11 cellular contexts compared by ENCODE assay signal in genomic region chr7:2759736-2760097, GRCh38.
A peak's percentile ranks its signal among the peaks of the same experiment; 100 is the strongest.
DNase-seq lines count a peak whose midpoint lies in the region; ATAC-seq and TF ChIP-seq lines count a peak whose summit lies in the region.
"Had no signal": no experiment of that assay in that cellular context is flagged by ENCODE, and none has a peak within 500 bp of the region (broad histone marks: within the 10 kb centered on the region; RNA-seq: fewer than 3 reads in every experiment).

No MANE protein-coding gene starts in this region.

- POLR2A ChIA-PET in activated CD4-positive, alpha-beta T cell treated with anti-CD3 and anti-CD28 coated beads for 36 hours (lab: Charles Lee): no interaction called here

- DNase-seq in activated CD4-positive, alpha-beta T cell treated with anti-CD3 and anti-CD28 coated beads for 36 hours: no peak
- DNase-seq in activated CD4-positive, alpha-beta T cell treated with anti-CD3 and anti-CD28 coated beads, Interleukin-2, amount 50 U/mL, for 4 hours: no peak
- DNase-seq in lower lobe of right lung: no peak
- no peak for DNase-seq in thoracic aorta (ENCODE audit: low spot score)
- no peak for DNase-seq in activated naive CD4-positive, alpha-beta T cell treated with anti-CD3 and anti-CD28 coated beads, Interleukin-2, amount 50 U/mL, for 16 hours
- DNase-seq in cerebellar nuclear complex (lab: John Stamatoyannopoulos, UW): no peak
- DNase-seq: stimulated activated CD4-positive, alpha-beta T cell treated with anti-CD3 and anti-CD28 coated beads, Interleukin-4, amount 100 ng/mL, for 1 hour had no signal

- H3K36me3 ChIP-seq in lower lobe of right lung (no peaks in the 10 kb centered on the region), thoracic aorta (no peaks in the 10 kb centered on the region)

- H3K36me3 Mint-ChIP-seq in activated CD4-positive, alpha-beta T cell treated with anti-CD3 and anti-CD28 coated beads for 36 hours (ENCODE audit: low read depth): peaks cover 16% of the 10 kb centered on the region

- H3K9me3 Mint-ChIP-seq in activated CD4-positive, alpha-beta T cell treated with anti-CD3 and anti-CD28 coated beads for 36 hours (ENCODE audit: low read depth): peaks cover 2% of the 10 kb centered on the region
- H3K9me3 Mint-ChIP-seq: activated naive CD4-positive, alpha-beta T cell treated with anti-CD3 and anti-CD28 coated beads, Interleukin-2, amount 50 U/mL, for 24 hours had no signal

- ATAC-seq in activated CD4-positive, alpha-beta T cell treated with anti-CD3 and anti-CD28 coated beads for 36 hours: no peak
- ATAC-seq in lower lobe of right lung (no peak), thoracic aorta (ENCODE audit: insufficient number of reproducible peaks, low FRiP score, low read depth) (no peak), HG02840 (IDR thresholded peaks at IDR 0.05; ENCODE audit: low FRiP score, unreplicated experiment) (no peak)

- no peak overlapping the region for H3K4me3 ChIP-seq in lower lobe of right lung
- H3K4me3 ChIP-seq in thoracic aorta: peak overlapping the region; percentile 58
- H3K4me3 ChIP-seq: SJSA1 had no signal

- H3K4me3 Mint-ChIP-seq in activated CD4-positive, alpha-beta T cell treated with anti-CD3 and anti-CD28 coated beads for 36 hours: no peak overlapping the region
- H3K4me3 Mint-ChIP-seq: activated naive CD4-positive, alpha-beta T cell treated with anti-CD3 and anti-CD28 coated beads, Interleukin-2, amount 50 U/mL, for 24 hours had no signal

- H3K27me3 ChIP-seq in lower lobe of right lung (ENCODE audit: low read depth): no peaks in the 10 kb centered on the region
- no peaks in the 10 kb centered on the region for H3K27me3 ChIP-seq in thoracic aorta (replicated peaks; ENCODE audit: insufficient read depth)
- H3K27me3 ChIP-seq: SJSA1 had no signal

- H3K9me3 ChIP-seq in lower lobe of right lung (no peaks in the 10 kb centered on the region), thoracic aorta (no peaks in the 10 kb centered on the region)
- H3K9me3 ChIP-seq: SJSA1 had no signal

- no peaks in the 10 kb centered on the region for H3K27me3 Mint-ChIP-seq in activated CD4-positive, alpha-beta T cell treated with anti-CD3 and anti-CD28 coated beads for 36 hours
- H3K27me3 Mint-ChIP-seq: activated naive CD4-positive, alpha-beta T cell treated with anti-CD3 and anti-CD28 coated beads, Interleukin-2, amount 50 U/mL, for 24 hours had no signal

- CTCF ChIA-PET in activated CD4-positive, alpha-beta T cell treated with anti-CD3 and anti-CD28 coated beads for 36 hours (lab: Charles Lee): interaction anchor here (1.0 to 3.1 kb wide), 2 partner anchors 22 to 88 kb away, joined by 4 to 15 read pairs; no protein-coding TSS in a partner anchor

- H3K4me1 ChIP-seq in lower lobe of right lung (peaks cover 66% of the 10 kb centered on the region), thoracic aorta (ENCODE audit: control insufficient read depth in 1 of 2, low read depth in 2 of 2) (peaks cover 29 to 61% of the 10 kb centered on the region in 2 donors)

- no peak for TF ChIP-seq CTCF in lower lobe of right lung (IDR thresholded peaks at IDR 0.05)
- no peak for TF ChIP-seq CTCF in thoracic aorta (IDR thresholded peaks at IDR 0.05)

- H3K27ac ChIP-seq in angular gyrus (ENCODE audit: low read depth, low read length) (peak overlapping the region; percentile 77), lower lobe of right lung (peak overlapping the region; percentile 34), thoracic aorta (peak overlapping the region; percentile 60 to 72)
- H3K27ac ChIP-seq: SJSA1 had no signal

- intact Hi-C loops in activated CD4-positive, alpha-beta T cell treated with anti-CD3 and anti-CD28 coated beads for 36 hours (cut with DNase I, micrococcal nuclease): loop anchor here (2.0 to 10.0 kb wide), 6 partner anchors 39 to 705 kb away; partner anchors contain the start of genes GNA12 (in 1 of the 2) and IQCE (in 1 of the 2)
- intact Hi-C loops in lower lobe of right lung (cut with DNase I): no loop called here

- peaks cover 43% of the 10 kb centered on the region for H3K4me1 Mint-ChIP-seq in activated CD4-positive, alpha-beta T cell treated with anti-CD3 and anti-CD28 coated beads for 36 hours

- peak overlapping the region; percentile 85 for H3K27ac Mint-ChIP-seq in activated CD4-positive, alpha-beta T cell treated with anti-CD3 and anti-CD28 coated beads for 36 hours
